ENCODE assay signal across 16 cellular contexts in genomic region chr1:232322162-232322734, GRCh38.
"Had no signal": no experiment of that assay in that cellular context is flagged by ENCODE, and none has a peak within 500 bp of the region (broad histone marks: within the 10 kb centered on the region; RNA-seq: fewer than 3 reads in every experiment).

No MANE protein-coding gene starts in this region.

- H3K4me1 ChIP-seq: ascending aorta had no signal

- H3K9me3 ChIP-seq: ascending aorta, neutrophil had no signal

- H3K36me3 ChIP-seq: ascending aorta, heart left ventricle, neutrophil had no signal

- ATAC-seq: activated T-helper 17 cell treated with anti-CD3 and anti-CD28 coated beads, Interleukin-2, amount 50 U/mL, for 72 hours; heart left ventricle; left cardiac atrium; naive thymus-derived CD8-positive, alpha-beta T cell had no signal

- DNase-seq: activated CD4-positive, alpha-beta T cell treated with anti-CD3 and anti-CD28 coated beads, Interleukin-2, amount 50 U/mL, for 48 hours; activated CD4-positive, CD25-positive, alpha-beta regulatory T cell treated with anti-CD3 and anti-CD28 coated beads, Interleukin-2, amount 50 U/mL, for 72 hours; activated naive CD4-positive, alpha-beta T cell treated with anti-CD3 and anti-CD28 coated beads for 36 hours; dorsolateral prefrontal cortex; endodermal cell; heart left ventricle; left cardiac atrium; naive thymus-derived CD8-positive, alpha-beta T cell; stimulated activated CD4-positive, alpha-beta T cell treated with anti-CD3 and anti-CD28 coated beads, Interleukin-4, amount 100 ng/mL, for 24 hours; stimulated activated naive CD4-positive, alpha-beta T cell treated with Interleukin-2 at 50 U/mL for 16 hours; substantia nigra had no signal

- FAIRE-seq: bronchial epithelial cell, frontal cortex had no signal

- H3K27ac ChIP-seq: ascending aorta, dorsolateral prefrontal cortex, heart left ventricle, neutrophil had no signal

- H3K4me3 ChIP-seq: ascending aorta, dorsolateral prefrontal cortex, heart left ventricle had no signal
